2 cellular contexts compared by ENCODE assay signal in the genomic region with DNA sequence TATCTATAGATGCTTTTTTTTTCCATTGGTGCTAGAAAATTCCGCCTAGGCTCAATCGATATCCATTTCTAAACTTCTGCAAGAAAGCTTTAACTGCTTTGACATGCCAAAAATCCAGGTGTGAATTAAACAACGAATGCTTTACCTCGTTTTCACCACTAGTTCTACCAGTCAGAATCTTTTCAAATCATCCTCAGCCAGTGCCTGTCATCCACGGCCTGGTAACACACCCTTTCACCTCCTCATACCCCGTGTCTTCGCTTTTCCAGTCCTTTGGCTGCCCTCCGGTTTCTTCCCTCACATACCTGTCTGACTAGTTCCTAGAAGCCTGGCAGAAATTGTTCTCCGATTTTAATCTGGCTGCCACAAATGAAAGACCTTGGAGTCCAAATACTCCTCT.
TF ChIP-seq lines count a peak whose summit lies in the region.

No MANE protein-coding gene starts in this region.

TF ChIP-seq in SK-N-SH, 30 proteins besides CTCF, POLR2A, EP300 and RAD21 (continued from another document):
- TF ChIP-seq, protein P1, sequence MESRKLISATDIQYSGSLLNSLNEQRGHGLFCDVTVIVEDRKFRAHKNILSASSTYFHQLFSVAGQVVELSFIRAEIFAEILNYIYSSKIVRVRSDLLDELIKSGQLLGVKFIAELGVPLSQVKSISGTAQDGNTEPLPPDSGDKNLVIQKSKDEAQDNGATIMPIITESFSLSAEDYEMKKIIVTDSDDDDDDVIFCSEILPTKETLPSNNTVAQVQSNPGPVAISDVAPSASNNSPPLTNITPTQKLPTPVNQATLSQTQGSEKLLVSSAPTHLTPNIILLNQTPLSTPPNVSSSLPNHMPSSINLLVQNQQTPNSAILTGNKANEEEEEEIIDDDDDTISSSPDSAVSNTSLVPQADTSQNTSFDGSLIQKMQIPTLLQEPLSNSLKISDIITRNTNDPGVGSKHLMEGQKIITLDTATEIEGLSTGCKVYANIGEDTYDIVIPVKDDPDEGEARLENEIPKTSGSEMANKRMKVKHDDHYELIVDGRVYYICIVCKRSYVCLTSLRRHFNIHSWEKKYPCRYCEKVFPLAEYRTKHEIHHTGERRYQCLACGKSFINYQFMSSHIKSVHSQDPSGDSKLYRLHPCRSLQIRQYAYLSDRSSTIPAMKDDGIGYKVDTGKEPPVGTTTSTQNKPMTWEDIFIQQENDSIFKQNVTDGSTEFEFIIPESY (IDR thresholded peaks at IDR 0.05; ENCODE audit: borderline replicate concordance, low read depth): no peak

TF ChIP-seq in SK-N-SH treated with all-trans-retinoic acid at 6 μM for 48 hours, 23 proteins besides CTCF, POLR2A, EP300 and RAD21 (continued from another document):
- TF ChIP-seq, protein P2, sequence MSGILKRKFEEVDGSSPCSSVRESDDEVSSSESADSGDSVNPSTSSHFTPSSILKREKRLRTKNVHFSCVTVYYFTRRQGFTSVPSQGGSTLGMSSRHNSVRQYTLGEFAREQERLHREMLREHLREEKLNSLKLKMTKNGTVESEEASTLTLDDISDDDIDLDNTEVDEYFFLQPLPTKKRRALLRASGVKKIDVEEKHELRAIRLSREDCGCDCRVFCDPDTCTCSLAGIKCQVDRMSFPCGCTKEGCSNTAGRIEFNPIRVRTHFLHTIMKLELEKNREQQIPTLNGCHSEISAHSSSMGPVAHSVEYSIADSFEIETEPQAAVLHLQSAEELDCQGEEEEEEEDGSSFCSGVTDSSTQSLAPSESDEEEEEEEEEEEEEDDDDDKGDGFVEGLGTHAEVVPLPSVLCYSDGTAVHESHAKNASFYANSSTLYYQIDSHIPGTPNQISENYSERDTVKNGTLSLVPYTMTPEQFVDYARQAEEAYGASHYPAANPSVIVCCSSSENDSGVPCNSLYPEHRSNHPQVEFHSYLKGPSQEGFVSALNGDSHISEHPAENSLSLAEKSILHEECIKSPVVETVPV (CRISPR knock-in tag; IDR thresholded peaks at IDR 0.05): no peak
- TF ChIP-seq CSDC2 (CRISPR knock-in tag; IDR thresholded peaks at IDR 0.05): no peak
- TF ChIP-seq, protein P3, sequence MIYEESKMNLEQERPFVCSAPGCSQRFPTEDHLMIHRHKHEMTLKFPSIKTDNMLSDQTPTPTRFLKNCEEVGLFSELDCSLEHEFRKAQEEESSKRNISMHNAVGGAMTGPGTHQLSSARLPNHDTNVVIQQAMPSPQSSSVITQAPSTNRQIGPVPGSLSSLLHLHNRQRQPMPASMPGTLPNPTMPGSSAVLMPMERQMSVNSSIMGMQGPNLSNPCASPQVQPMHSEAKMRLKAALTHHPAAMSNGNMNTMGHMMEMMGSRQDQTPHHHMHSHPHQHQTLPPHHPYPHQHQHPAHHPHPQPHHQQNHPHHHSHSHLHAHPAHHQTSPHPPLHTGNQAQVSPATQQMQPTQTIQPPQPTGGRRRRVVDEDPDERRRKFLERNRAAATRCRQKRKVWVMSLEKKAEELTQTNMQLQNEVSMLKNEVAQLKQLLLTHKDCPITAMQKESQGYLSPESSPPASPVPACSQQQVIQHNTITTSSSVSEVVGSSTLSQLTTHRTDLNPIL (CRISPR knock-in tag; IDR thresholded peaks at IDR 0.05; ENCODE audit: low read depth): no peak
- TF ChIP-seq TSHZ2 (CRISPR knock-in tag; IDR thresholded peaks at IDR 0.05): no peak
- no peak for TF ChIP-seq ZFP3 (CRISPR knock-in tag; IDR thresholded peaks at IDR 0.05)
- TF ChIP-seq ZFP30 (CRISPR knock-in tag; IDR thresholded peaks at IDR 0.05): no peak
- TF ChIP-seq OSR1 (CRISPR knock-in tag; IDR thresholded peaks at IDR 0.05): no peak
